ENCODE assay signal across 1 cellular context in the genomic region with DNA sequence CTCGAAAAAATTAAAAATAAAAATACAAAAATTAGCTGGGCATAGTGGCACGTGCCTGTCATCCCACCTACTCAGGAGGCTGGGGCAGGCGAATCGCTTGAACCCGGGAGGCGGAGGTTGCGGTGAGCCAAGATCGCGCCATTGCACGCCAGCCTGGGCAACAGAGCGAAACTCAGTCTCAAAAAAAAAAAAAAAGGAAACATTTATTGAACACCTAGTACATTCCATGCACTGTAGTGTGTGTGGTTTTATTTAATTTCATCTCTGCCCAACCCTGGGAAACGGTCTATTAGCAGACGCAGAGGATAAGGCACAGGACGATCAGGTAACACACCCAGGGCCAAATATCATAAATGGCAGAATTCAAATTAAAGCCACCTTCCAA.
TF ChIP-seq lines count a peak whose summit lies in the region.

No MANE protein-coding gene starts in this region.

TF ChIP-seq in H1, 55 proteins besides CTCF, POLR2A, EP300 and RAD21:
- TF ChIP-seq JUN (IDR thresholded peaks at IDR 0.05; ENCODE audit: low read depth, low read length) (no peak), GTF2F1 (IDR thresholded peaks at IDR 0.05; ENCODE audit: borderline replicate concordance, low read depth, low read length) (no peak), HDAC2 (IDR thresholded peaks at IDR 0.05; ENCODE audit: borderline replicate concordance in 1 of 2, low read depth in 2 of 2, low read length in 2 of 2) (no peak), GABPA (IDR thresholded peaks at IDR 0.05; ENCODE audit: borderline replicate concordance, insufficient read depth, low read length) (no peak), JUND (IDR thresholded peaks at IDR 0.05; ENCODE audit: low read length) (no peak), CTBP2 (IDR thresholded peaks at IDR 0.05; ENCODE audit: borderline replicate concordance, insufficient read depth, insufficient read length, low read length) (no peak), SRF (IDR thresholded peaks at IDR 0.05; ENCODE audit: low read depth, low read length) (no peak), NANOG (IDR thresholded peaks at IDR 0.05; ENCODE audit: insufficient read depth, low read depth, low read length, poor library complexity, severe bottlenecking) (no peak), ZNF274 (IDR thresholded peaks at IDR 0.05; ENCODE audit: borderline replicate concordance, extremely low read depth, low read length) (no peak), SIRT6 (IDR thresholded peaks at IDR 0.05; ENCODE audit: low read length) (no peak), YY1 (IDR thresholded peaks at IDR 0.05; ENCODE audit: low read depth, low read length) (no peak), HDAC6 (IDR thresholded peaks at IDR 0.05; ENCODE audit: low read depth, low read length) (no peak)
TF ChIP-seq in H1: peak in this region for 0.
